Comparison of ENCODE assay signal across 32 cellular contexts in the genomic region with DNA sequence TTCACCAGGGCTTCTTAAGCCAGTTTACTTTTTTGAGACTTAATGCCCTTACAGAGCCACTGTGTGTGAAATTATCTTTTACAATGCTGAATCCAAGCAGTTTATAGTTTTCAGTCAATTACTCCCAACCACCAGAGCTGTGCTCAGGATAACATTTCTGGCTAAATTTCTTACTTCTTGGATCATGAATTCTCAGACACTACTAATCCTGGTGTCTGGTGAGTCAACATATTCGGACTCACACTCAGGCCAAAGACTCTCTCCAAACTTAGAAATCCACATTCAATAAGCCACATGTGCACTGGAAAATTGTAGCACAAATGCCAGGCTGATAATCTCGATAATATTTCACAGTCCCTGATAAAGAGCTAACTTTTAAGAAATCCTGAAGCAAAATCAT. TPM values are rescaled to one million over a fixed set of nuclear protein-coding genes. Genes with fewer than 3 reads are reported as not detected.
"Had no signal": no experiment of that assay in that cellular context is flagged by ENCODE, and none has a peak within 500 bp of the region (broad histone marks: within the 10 kb centered on the region; RNA-seq: fewer than 3 reads in every experiment).

No MANE protein-coding gene starts in this region.

- H3K4me1 ChIP-seq: body of pancreas, esophagus muscularis mucosa, foreskin keratinocyte, gastroesophageal sphincter had no signal

- H3K27me3 Mint-ChIP-seq: activated CD4-positive, alpha-beta memory T cell treated with anti-CD3 and anti-CD28 coated beads for 36 hours; activated CD4-positive, alpha-beta T cell treated with anti-CD3 and anti-CD28 coated beads, Interleukin-2, amount 10 ng/mL, durations not matched to agents 24 days and 14 days; activated CD8-positive, alpha-beta memory T cell treated with anti-CD3 and anti-CD28 coated beads, Interleukin-2, amount 10 ng/mL, durations not matched to agents 7 days and 5 days; activated naive CD8-positive, alpha-beta T cell treated with anti-CD3 and anti-CD28 coated beads for 36 hours had no signal

- DNase-seq: activated CD4-positive, alpha-beta memory T cell treated with anti-CD3 and anti-CD28 coated beads for 36 hours; activated CD4-positive, alpha-beta T cell treated with anti-CD3 and anti-CD28 coated beads for 36 hours; activated CD4-positive, alpha-beta T cell treated with anti-CD3 and anti-CD28 coated beads, Interleukin-2, amount 10 ng/mL, durations not matched to agents 24 days and 14 days; activated CD4-positive, CD25-positive, alpha-beta regulatory T cell; activated CD4-positive, CD25-positive, alpha-beta regulatory T cell treated with anti-CD3 and anti-CD28 coated beads, Interleukin-2, amount 50 U/mL, for 72 hours; activated CD8-positive, alpha-beta memory T cell treated with anti-CD3 and anti-CD28 coated beads, Interleukin-2, amount 10 ng/mL, durations not matched to agents 7 days and 5 days; activated CD8-positive, alpha-beta memory T cell treated with anti-CD3 and anti-CD28 coated beads, Interleukin-2, amount 50 U/mL, for 4 hours; activated CD8-positive, alpha-beta T cell treated with anti-CD3 and anti-CD28 coated beads, Interleukin-2, amount 10 ng/mL, durations not matched to agents 7 days and 5 days; activated effector memory CD4-positive, alpha-beta T cell treated with anti-CD3 and anti-CD28 coated beads, Interleukin-2, amount 50 U/mL, for 16 hours; activated naive CD4-positive, alpha-beta T cell treated with anti-CD3 and anti-CD28 coated beads for 36 hours; activated naive CD8-positive, alpha-beta T cell treated with anti-CD3 and anti-CD28 coated beads for 36 hours; activated T-cell treated with anti-CD3 and anti-CD28 coated beads, Interleukin-2, amount 50 U/mL, for 1 hour; activated T-cell treated with anti-CD3 and anti-CD28 coated beads, Interleukin-2, amount 50 U/mL, for 48 hours; body of pancreas; caudate nucleus; cortex of kidney; dermis blood vessel endothelial cell; effector CD4-positive, alpha-beta T cell; effector memory CD8-positive, alpha-beta T cell; erythroblast; foreskin keratinocyte; T-helper 2 cell had no signal

- H3K9me3 Mint-ChIP-seq: activated CD4-positive, alpha-beta memory T cell treated with anti-CD3 and anti-CD28 coated beads for 36 hours; activated CD4-positive, alpha-beta T cell treated with anti-CD3 and anti-CD28 coated beads, Interleukin-2, amount 10 ng/mL, durations not matched to agents 24 days and 14 days; activated naive CD4-positive, alpha-beta T cell treated with anti-CD3 and anti-CD28 coated beads for 36 hours; activated naive CD4-positive, alpha-beta T cell treated with anti-CD3 and anti-CD28 coated beads, Interleukin-2, amount 50 U/mL, for 24 hours; activated naive CD8-positive, alpha-beta T cell treated with anti-CD3 and anti-CD28 coated beads for 36 hours; activated T-helper 1 cell treated with anti-CD3 and anti-CD28 coated beads, Interleukin-12 subunit alpha, Interleukin-12 subunit beta, Interleukin-2, Interleukin-4 antibody, amounts not matched to agents 30 ng/mL and 10 ng/mL and 1 ng/mL, durations not matched to agents 14 hours and 24 hours and 36 hours; activated T-helper 2 cell treated with anti-CD3 and anti-CD28 coated beads, Interferon-gamma antibody, Interleukin-2, Interleukin-4, amounts not matched to agents 10 μg/mL and 5 μg/mL and 100 μg/mL, durations not matched to agents 14 hours and 24 hours and 36 hours had no signal

- H3K27me3 ChIP-seq: body of pancreas, foreskin keratinocyte had no signal

- H3K36me3 Mint-ChIP-seq: activated CD4-positive, alpha-beta memory T cell treated with anti-CD3 and anti-CD28 coated beads for 36 hours; activated CD8-positive, alpha-beta memory T cell treated with anti-CD3 and anti-CD28 coated beads, Interleukin-2, amount 10 ng/mL, durations not matched to agents 7 days and 5 days; activated naive CD4-positive, alpha-beta T cell treated with anti-CD3 and anti-CD28 coated beads, Interleukin-2, amount 50 U/mL, for 24 hours had no signal

- H3K4me1 Mint-ChIP-seq: activated CD4-positive, alpha-beta T cell treated with anti-CD3 and anti-CD28 coated beads for 36 hours; activated CD4-positive, alpha-beta T cell treated with anti-CD3 and anti-CD28 coated beads, Interleukin-2, amount 10 ng/mL, durations not matched to agents 24 days and 14 days; activated CD8-positive, alpha-beta memory T cell treated with anti-CD3 and anti-CD28 coated beads, Interleukin-2, amount 10 ng/mL, durations not matched to agents 7 days and 5 days; activated naive CD4-positive, alpha-beta T cell treated with anti-CD3 and anti-CD28 coated beads, Interleukin-2, amount 50 U/mL, for 24 hours; activated naive CD8-positive, alpha-beta T cell treated with anti-CD3 and anti-CD28 coated beads for 36 hours had no signal

- H3K9me3 ChIP-seq: body of pancreas, esophagus muscularis mucosa, gastroesophageal sphincter had no signal

- H3K4me3 Mint-ChIP-seq: activated CD4-positive, alpha-beta memory T cell treated with anti-CD3 and anti-CD28 coated beads for 36 hours; activated CD4-positive, alpha-beta T cell treated with anti-CD3 and anti-CD28 coated beads for 36 hours; activated CD4-positive, alpha-beta T cell treated with anti-CD3 and anti-CD28 coated beads, Interleukin-2, amount 10 ng/mL, durations not matched to agents 24 days and 14 days; activated CD8-positive, alpha-beta memory T cell treated with anti-CD3 and anti-CD28 coated beads, Interleukin-2, amount 10 ng/mL, durations not matched to agents 7 days and 5 days; activated CD8-positive, alpha-beta T cell treated with anti-CD3 and anti-CD28 coated beads, Interleukin-2, amount 10 ng/mL, durations not matched to agents 7 days and 5 days; activated naive CD4-positive, alpha-beta T cell treated with anti-CD3 and anti-CD28 coated beads for 36 hours; activated naive CD4-positive, alpha-beta T cell treated with anti-CD3 and anti-CD28 coated beads, Interleukin-2, amount 50 U/mL, for 24 hours; activated naive CD8-positive, alpha-beta T cell treated with anti-CD3 and anti-CD28 coated beads for 36 hours; activated T-helper 1 cell treated with anti-CD3 and anti-CD28 coated beads, Interleukin-12 subunit alpha, Interleukin-12 subunit beta, Interleukin-2, Interleukin-4 antibody, amounts not matched to agents 30 ng/mL and 10 ng/mL and 1 ng/mL, durations not matched to agents 14 hours and 24 hours and 36 hours; effector memory CD8-positive, alpha-beta T cell had no signal

- H3K27ac Mint-ChIP-seq: activated CD4-positive, alpha-beta memory T cell treated with anti-CD3 and anti-CD28 coated beads for 36 hours; activated CD4-positive, alpha-beta T cell treated with anti-CD3 and anti-CD28 coated beads for 36 hours; activated CD4-positive, alpha-beta T cell treated with anti-CD3 and anti-CD28 coated beads, Interleukin-2, amount 10 ng/mL, durations not matched to agents 24 days and 14 days; activated CD8-positive, alpha-beta memory T cell treated with anti-CD3 and anti-CD28 coated beads, Interleukin-2, amount 10 ng/mL, durations not matched to agents 7 days and 5 days; activated CD8-positive, alpha-beta T cell treated with anti-CD3 and anti-CD28 coated beads, Interleukin-2, amount 10 ng/mL, durations not matched to agents 7 days and 5 days; activated naive CD4-positive, alpha-beta T cell treated with anti-CD3 and anti-CD28 coated beads for 36 hours; activated naive CD4-positive, alpha-beta T cell treated with anti-CD3 and anti-CD28 coated beads, Interleukin-2, amount 50 U/mL, for 24 hours; activated naive CD8-positive, alpha-beta T cell treated with anti-CD3 and anti-CD28 coated beads for 36 hours; activated T-helper 1 cell treated with anti-CD3 and anti-CD28 coated beads, Interleukin-12 subunit alpha, Interleukin-12 subunit beta, Interleukin-2, Interleukin-4 antibody, amounts not matched to agents 30 ng/mL and 10 ng/mL and 1 ng/mL, durations not matched to agents 14 hours and 24 hours and 36 hours; activated T-helper 2 cell treated with anti-CD3 and anti-CD28 coated beads, Interferon-gamma antibody, Interleukin-2, Interleukin-4, amounts not matched to agents 10 μg/mL and 5 μg/mL and 100 μg/mL, durations not matched to agents 14 hours and 24 hours and 36 hours; effector memory CD8-positive, alpha-beta T cell had no signal

- H3K36me3 ChIP-seq: esophagus muscularis mucosa, gastroesophageal sphincter had no signal

- ATAC-seq: activated CD4-positive, alpha-beta T cell treated with anti-CD3 and anti-CD28 coated beads for 36 hours; activated CD8-positive, alpha-beta memory T cell treated with anti-CD3 and anti-CD28 coated beads, Interleukin-2, amount 10 ng/mL, durations not matched to agents 7 days and 5 days; activated CD8-positive, alpha-beta T cell treated with anti-CD3 and anti-CD28 coated beads, Interleukin-2, amount 10 ng/mL, durations not matched to agents 7 days and 5 days; body of pancreas; effector memory CD8-positive, alpha-beta T cell; foreskin keratinocyte; gastroesophageal sphincter had no signal

- FAIRE-seq: colon had no signal

- H3K4me3 ChIP-seq: body of pancreas, esophagus muscularis mucosa, gastroesophageal sphincter had no signal

- H3K27ac ChIP-seq: body of pancreas, esophagus muscularis mucosa, foreskin keratinocyte, gastroesophageal sphincter had no signal

RNA-seq across cellular contexts. Expression of a gene that starts 49.0 kb away (rescaled TPM):
- total RNA-seq: activated CD4-positive, alpha-beta memory T cell treated with anti-CD3 and anti-CD28 coated beads for 36 hours; activated CD4-positive, alpha-beta T cell treated with anti-CD3 and anti-CD28 coated beads for 36 hours; activated CD4-positive, alpha-beta T cell treated with anti-CD3 and anti-CD28 coated beads, Interleukin-2, amount 10 ng/mL, durations not matched to agents 24 days and 14 days; activated CD8-positive, alpha-beta memory T cell treated with anti-CD3 and anti-CD28 coated beads for 36 hours; activated CD8-positive, alpha-beta memory T cell treated with anti-CD3 and anti-CD28 coated beads, Interleukin-2, amount 10 ng/mL, durations not matched to agents 7 days and 5 days; activated CD8-positive, alpha-beta T cell treated with anti-CD3 and anti-CD28 coated beads, Interleukin-2, amount 10 ng/mL, durations not matched to agents 7 days and 5 days; activated naive CD4-positive, alpha-beta T cell treated with anti-CD3 and anti-CD28 coated beads for 36 hours; activated naive CD8-positive, alpha-beta T cell treated with anti-CD3 and anti-CD28 coated beads for 36 hours; activated T-helper 1 cell treated with anti-CD3 and anti-CD28 coated beads, Interleukin-12 subunit alpha, Interleukin-12 subunit beta, Interleukin-2, Interleukin-4 antibody, amounts not matched to agents 30 ng/mL and 10 ng/mL and 1 ng/mL, durations not matched to agents 14 hours and 24 hours and 36 hours; activated T-helper 2 cell treated with anti-CD3 and anti-CD28 coated beads, Interferon-gamma antibody, Interleukin-2, Interleukin-4, amounts not matched to agents 10 μg/mL and 5 μg/mL and 100 μg/mL, durations not matched to agents 14 hours and 24 hours and 36 hours; chondrocyte; dermis blood vessel endothelial cell; foreskin keratinocyte; glomerular endothelial cell; T-helper 1 cell treated with Interleukin-12 subunit alpha and Interleukin-12 subunit beta and Interleukin-4 antibody, amounts not matched to agents 30 ng/mL and 1 ng/mL, for 36 hours had no signal
- polyA plus RNA-seq: foreskin keratinocyte had no signal
